ENCODE assay signal across 22 cellular contexts in genomic region chr13:75585153-75585552, GRCh38.
"Had no signal": no experiment of that assay in that cellular context is flagged by ENCODE, and none has a peak within 500 bp of the region (broad histone marks: within the 10 kb centered on the region; RNA-seq: fewer than 3 reads in every experiment).

No MANE protein-coding gene starts in this region.

- H3K27ac ChIP-seq: HL-60, KMS-11, PC-9, Peyer's patch, SJCRH30 had no signal

- H3K4me2 ChIP-seq: KMS-11, PC-9 had no signal

- H2AFZ ChIP-seq: PC-9 had no signal

- H3K4me3 ChIP-seq: PC-9, Peyer's patch, SJCRH30 had no signal

- ATAC-seq: Right ventricle myocardium inferior, SK-N-SH treated with all-trans-retinoic acid at 6 μM for 48 hours had no signal

- H3K9ac ChIP-seq: KMS-11 had no signal

- H3K4me1 ChIP-seq: Peyer's patch, SJCRH30 had no signal

- DNase-seq: IMR-90, MM.1S, NCI-H1092 treated with DMSO at 0.1 percent for 48 hours, NCI-H1436, NCI-H187, NCI-H2029, NCI-H2081 treated with DMSO at 0.1 percent for 48 hours, NCI-H2171, NCI-H226, NCI-H446, NCI-H510A, NCI-H524 treated with DMSO at 0.1 percent for 48 hours, NCI-H69, NCI-H774, PC-9, Peyer's patch, SHP77 treated with DMSO at 0.1 percent for 48 hours, SJCRH30 had no signal

- H3K27me3 ChIP-seq: Peyer's patch, SJCRH30 had no signal
